ENCODE assay signal across 1 cellular context in genomic region chr12:30169839-30170591, GRCh38.
TF ChIP-seq lines count a peak whose summit lies in the region.

No MANE protein-coding gene starts in this region.

TF ChIP-seq in IMR-90, 13 proteins besides CTCF, POLR2A, EP300 and RAD21 (continued from another document):
- TF ChIP-seq ELK1 (IDR thresholded peaks at IDR 0.05; ENCODE audit: borderline replicate concordance, low read depth, low read length): no peak
- no peak for TF ChIP-seq NFE2L2 (IDR thresholded peaks at IDR 0.05; ENCODE audit: low read depth, low read length)
- no peak for TF ChIP-seq RCOR1 (IDR thresholded peaks at IDR 0.05; ENCODE audit: insufficient replicate concordance, low read length)
- no peak for TF ChIP-seq CEBPB (IDR thresholded peaks at IDR 0.05; ENCODE audit: low read depth, low read length)
- TF ChIP-seq RFX5 (IDR thresholded peaks at IDR 0.05; ENCODE audit: low read depth, low read length): no peak
- no peak for TF ChIP-seq BHLHE40 (IDR thresholded peaks at IDR 0.05; ENCODE audit: low read depth, low read length)
- TF ChIP-seq SMC3 (IDR thresholded peaks at IDR 0.05; ENCODE audit: low read depth, low read length): no peak
- no peak for TF ChIP-seq MXI1 (IDR thresholded peaks at IDR 0.05; ENCODE audit: borderline replicate concordance, low read depth, low read length)
